In the genomic region with DNA sequence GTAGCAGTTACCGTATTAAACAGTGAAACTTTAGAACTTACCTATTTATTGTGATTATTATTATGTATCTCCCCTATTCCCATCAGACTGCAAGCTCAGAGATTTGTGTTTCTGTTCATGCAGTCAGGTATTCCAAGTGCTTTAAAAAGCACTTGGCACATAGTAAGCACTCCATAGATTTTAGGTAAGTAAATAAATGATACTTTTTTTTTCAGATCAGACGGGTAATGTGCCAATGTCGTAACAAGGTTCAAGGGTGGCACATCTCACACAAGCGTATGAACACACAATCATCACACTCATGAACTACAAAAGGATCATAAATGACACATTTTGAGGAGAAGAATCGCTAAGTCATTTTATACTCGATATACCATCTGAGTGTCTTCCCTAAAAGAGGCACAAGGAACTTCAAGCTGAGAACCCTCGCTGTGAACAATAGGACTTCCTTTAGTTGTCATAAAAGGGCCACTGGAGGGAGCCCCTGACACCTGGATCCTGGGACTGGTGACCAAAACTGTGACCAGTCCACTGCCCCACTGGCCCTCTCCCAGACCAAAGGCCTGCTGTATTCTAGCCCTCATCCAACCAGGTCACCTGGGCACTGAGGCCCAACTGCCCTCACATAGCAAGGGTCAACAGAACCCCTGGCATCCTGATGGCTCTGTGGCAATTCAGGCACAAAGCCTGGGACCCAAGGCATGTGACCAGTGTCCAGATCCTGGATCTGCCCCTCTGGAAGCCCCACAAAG, we compare ENCODE assay signal across 8 cellular contexts. TPM values are rescaled to one million over a fixed set of nuclear protein-coding genes. Genes with fewer than 3 reads are reported as not detected.
DNase-seq lines count a peak whose midpoint lies in the region; ATAC-seq and TF ChIP-seq lines count a peak whose summit lies in the region.

No MANE protein-coding gene starts in this region.

- no peaks in the 10 kb centered on the region for H3K4me1 ChIP-seq in foreskin keratinocyte

- H3K4me3 ChIP-seq in retinal pigment epithelial cell (ENCODE audit: low read length): no peak overlapping the region

- H3K27ac ChIP-seq in foreskin keratinocyte: no peak overlapping the region

- TF ChIP-seq CTCF in foreskin keratinocyte (conservative IDR thresholded peaks at IDR 0.05) (peak; percentile 51), retinal pigment epithelial cell (conservative IDR thresholded peaks at IDR 0.05; ENCODE audit: low read depth, low read length) (peak; percentile 32)

- no peak for ATAC-seq in foreskin keratinocyte

- DNase-seq in NCI-H1417 (lab: John Stamatoyannopoulos, UW) (peak in 2 of 3 experiments; percentile 3 to 10), NCI-H1417 treated with DMSO at 0.1 percent for 48 hours (lab: John Stamatoyannopoulos, UW) (no peak), RPMI7951 (ENCODE audit: low read depth) (peak; percentile 60), foreskin keratinocyte (no peak), retinal pigment epithelial cell (ENCODE audit: low read depth) (no peak), NAMALWA (ENCODE audit: low spot score) (no peak)
- DNase-seq in stimulated activated CD8-positive, alpha-beta memory T cell treated with anti-CD3 and anti-CD28 coated beads, Interleukin-4, amount 100 ng/mL, for 48 hours: no peak
- no peak for DNase-seq in stimulated activated naive CD4-positive, alpha-beta T cell treated with Interleukin-2 at 50 U/mL for 16 hours (lab: John Stamatoyannopoulos, UW)

- no peaks in the 10 kb centered on the region for H3K27me3 ChIP-seq in foreskin keratinocyte

RNA-seq across cellular contexts. Expression of a gene that starts 32.1 kb away (rescaled TPM):
- 20.0 and 22.1 TPM in 2 replicates for total RNA-seq in RPMI7951 (2014; rRNA removed; shearing (Covaris generic))
- 5.3 and 7.0 TPM in 2 replicates for total RNA-seq in foreskin keratinocyte
- polyA plus RNA-seq in foreskin keratinocyte: 9.7 TPM in 2 replicates

RNA-seq across cellular contexts. Expression of a gene that starts 32.3 kb away (rescaled TPM):
- total RNA-seq in RPMI7951 (2014; rRNA removed; shearing (Covaris generic)): 24.6 and 27.1 TPM in 2 replicates
- 20.0 and 20.1 TPM in 2 replicates for total RNA-seq in foreskin keratinocyte
- polyA plus RNA-seq in foreskin keratinocyte: 11.7 and 13.1 TPM in 2 replicates

Comparison
In these comparisons a context has a peak if more than half of its experiments do, and no peak if none do; other contexts are left out.
1. DNase-seq: peak in NCI-H1417 (2 of 3) and RPMI7951 (single experiment); none in NCI-H1417 treated with DMSO at 0.1 percent for 48 hours (single experiment), foreskin keratinocyte (0 of 2), retinal pigment epithelial cell (single experiment), stimulated activated CD8-positive, alpha-beta memory T cell treated with anti-CD3 and anti-CD28 coated beads, Interleukin-4, amount 100 ng/mL, for 48 hours (single experiment), NAMALWA (single experiment) and stimulated activated naive CD4-positive, alpha-beta T cell treated with Interleukin-2 at 50 U/mL for 16 hours (single experiment).